In genomic region chr19:55172741-55173140, GRCh38 we compare ENCODE assay signal across 9 cellular contexts. TPM values are rescaled to one million over a fixed set of nuclear protein-coding genes. Genes with fewer than 3 reads are reported as not detected.
DNase-seq lines count a peak whose midpoint lies in the region; ATAC-seq and TF ChIP-seq lines count a peak whose summit lies in the region.
"Had no signal": no experiment of that assay in that cellular context is flagged by ENCODE, and none has a peak within 500 bp of the region (broad histone marks: within the 10 kb centered on the region; RNA-seq: fewer than 3 reads in every experiment).

No MANE protein-coding gene starts in this region.

- peak overlapping the region; percentile 67 for H3K18ac ChIP-seq in neuronal stem cell (ENCODE audit: low read length)

- H3K23ac ChIP-seq in neuronal stem cell (ENCODE audit: low read depth, low read length, poor library complexity), result peak overlapping the region; percentile 37

- H3K9me3 Mint-ChIP-seq in endothelial cell (ENCODE audit: unreplicated experiment), result no peaks in the 10 kb centered on the region

- peaks cover 5% of the 10 kb centered on the region for H3K36me3 Mint-ChIP-seq in endothelial cell (ENCODE audit: low read depth, unreplicated experiment)

- H2BK12ac ChIP-seq in neuronal stem cell (ENCODE audit: low read length), result no peak overlapping the region

- no peak overlapping the region for H4K8ac ChIP-seq in neuronal stem cell (ENCODE audit: low read depth, low read length)

- peak overlapping the region; percentile 9 for H3K27ac Mint-ChIP-seq in endothelial cell (ENCODE audit: unreplicated experiment)

- H2AK5ac ChIP-seq in neuronal stem cell (ENCODE audit: low read depth, low read length), result peak overlapping the region; percentile 65

- peak overlapping the region; percentile 87 for H2BK15ac ChIP-seq in neuronal stem cell (ENCODE audit: low read length)

- H3K9ac ChIP-seq in ES-I3 (ENCODE audit: low read depth, low read length) (peak overlapping the region; percentile 80; the same call in 1 of the 2 replicates), NT2/D1 (ENCODE audit: insufficient read length, low read depth) (peak overlapping the region; percentile 24), neuronal stem cell (ENCODE audit: low read depth, low read length, poor library complexity) (no peak overlapping the region)

- no peak for TF ChIP-seq CTCF in endothelial cell (IDR thresholded peaks at IDR 0.05; ENCODE audit: unreplicated experiment)

- no peak overlapping the region for H4K91ac ChIP-seq in neuronal stem cell (ENCODE audit: low read depth, low read length, poor library complexity)

- DNase-seq in NT2/D1 (ENCODE audit: low read depth, low spot score), result no peak
- DNase-seq in endothelial cell (ENCODE audit: low spot score), result no peak
- no peak for DNase-seq in neuronal stem cell (ENCODE audit: low spot score)
- no peak for DNase-seq in HEK293T (ENCODE audit: extremely low spot score)
- DNase-seq: hippocampal formation, NCI-H526 had no signal

- ATAC-seq in HG03039 (IDR thresholded peaks at IDR 0.05; ENCODE audit: unreplicated experiment) (no peak), GM19463 (IDR thresholded peaks at IDR 0.05; ENCODE audit: unreplicated experiment) (no peak)

- peak overlapping the region; percentile 69 for H2BK120ac ChIP-seq in neuronal stem cell (ENCODE audit: low read depth, low read length)

- peak overlapping the region; percentile 94 for H2AFZ ChIP-seq in neuronal stem cell (ENCODE audit: low read length)

- CTCF ChIA-PET in HEK293T (lab: Yijun Ruan, JAX), result no interaction called here

- peak overlapping the region; percentile 56 for H3K4me3 Mint-ChIP-seq in endothelial cell (ENCODE audit: unreplicated experiment)

- H3K14ac ChIP-seq in neuronal stem cell (ENCODE audit: low read length), result peak overlapping the region; percentile 67

- no peak overlapping the region for H3K4ac ChIP-seq in neuronal stem cell (ENCODE audit: low read length)

- POLR2A ChIA-PET in HEK293T (lab: Yijun Ruan, JAX), result interaction anchor here (0.8 kb wide), 1 partner anchor 12 kb away, joined by 3 read pairs; no protein-coding TSS in a partner anchor

- H3K36me3 ChIP-seq in ES-I3 (ENCODE audit: insufficient read depth, low read length) (no peaks in the 10 kb centered on the region), NT2/D1 (ENCODE audit: insufficient read depth, insufficient read length, low read length) (no peaks in the 10 kb centered on the region), neuronal stem cell (replicated peaks in 1 of 2; ENCODE audit: control insufficient read depth in 2 of 2, insufficient read depth in 2 of 2, low read length in 2 of 2) (no peaks in the 10 kb centered on the region)

- H3K4me3 ChIP-seq in NT2/D1 (ENCODE audit: insufficient read length, low read depth) (peak overlapping the region; percentile 62), neuronal stem cell (ENCODE audit: low read length in 2 of 2) (no peak overlapping the region)

- H3K4me2 ChIP-seq in neuronal stem cell (ENCODE audit: insufficient read depth, low read length, poor library complexity, severe bottlenecking), result peak overlapping the region; percentile 95

- H3K9me3 ChIP-seq in ES-I3 (ENCODE audit: control insufficient read depth, insufficient read depth, low read length) (no peaks in the 10 kb centered on the region), NT2/D1 (ENCODE audit: insufficient read depth, low read length) (no peaks in the 10 kb centered on the region), neuronal stem cell (replicated peaks in 1 of 2; ENCODE audit: control insufficient read depth in 2 of 2, insufficient read depth in 1 of 2, low read depth in 1 of 2, low read length in 2 of 2) (peaks cover 3 to 5% of the 10 kb centered on the region in 2 donors)

- H3K4me1 Mint-ChIP-seq in endothelial cell (ENCODE audit: unreplicated experiment), result peaks cover 7% of the 10 kb centered on the region

- peaks cover 28% of the 10 kb centered on the region for H3K27me3 Mint-ChIP-seq in endothelial cell (ENCODE audit: unreplicated experiment)

- WGBS in neuronal stem cell (ENCODE audit: extremely low coverage in 2 of 2, insufficient read length in 2 of 2, insufficient replicate concordance in 1 of 2), 2 donors, result no CpG with 5 or more reads among the region's 12 CpGs

- no peaks in the 10 kb centered on the region for H3K79me1 ChIP-seq in neuronal stem cell (ENCODE audit: low read depth, low read length)

- H2BK5ac ChIP-seq in neuronal stem cell (ENCODE audit: low read length), result peak overlapping the region; percentile 90

- H3K27me3 ChIP-seq in NT2/D1 (ENCODE audit: insufficient read depth, insufficient read length) (peaks cover 28% of the 10 kb centered on the region), neuronal stem cell (ENCODE audit: control insufficient read depth in 3 of 3, insufficient read depth in 3 of 3, low read depth in 1 of 3, low read length in 3 of 3) (peaks cover 4 to 56% (median 8%) of the 10 kb centered on the region in 3 experiments)

- peaks cover 6% of the 10 kb centered on the region for H3K4me1 ChIP-seq in ES-I3 (ENCODE audit: insufficient read depth, low read length)
- H3K4me1 ChIP-seq in NT2/D1 (ENCODE audit: insufficient read depth, insufficient read length), result peaks cover 12% of the 10 kb centered on the region
- peaks cover 6 to 7% of the 10 kb centered on the region in 2 donors for H3K4me1 ChIP-seq in neuronal stem cell (ENCODE audit: control insufficient read depth in 2 of 2, insufficient read depth in 1 of 2, low read depth in 1 of 2, low read length in 2 of 2)

- no peak overlapping the region for H3K27ac ChIP-seq in neuronal stem cell (replicated peaks; ENCODE audit: low read length)

TF ChIP-seq in HEK293T, 16 proteins besides CTCF, POLR2A, EP300 and RAD21:
- no peak for TF ChIP-seq CTBP1 (IDR thresholded peaks at IDR 0.05; ENCODE audit: borderline replicate concordance)
- TF ChIP-seq FOXA1 (IDR thresholded peaks at IDR 0.05), result no peak
- no peak for TF ChIP-seq HDGF (IDR thresholded peaks at IDR 0.05; ENCODE audit: borderline replicate concordance)
- no peak for TF ChIP-seq SP1 (IDR thresholded peaks at IDR 0.05)
- TF ChIP-seq TARDBP (IDR thresholded peaks at IDR 0.05), result no peak
- TF ChIP-seq L3MBTL2 (conservative IDR thresholded peaks at IDR 0.05), result no peak
- no peak for TF ChIP-seq FOXK2 (IDR thresholded peaks at IDR 0.05)
- no peak for TF ChIP-seq FOXM1 (IDR thresholded peaks at IDR 0.05; ENCODE audit: borderline replicate concordance)
- TF ChIP-seq SUZ12 (IDR thresholded peaks at IDR 0.05), result no peak
- no peak for TF ChIP-seq ZNF384 (IDR thresholded peaks at IDR 0.05)
- no peak for TF ChIP-seq PKNOX1 (IDR thresholded peaks at IDR 0.05)
- TF ChIP-seq LEF1 (IDR thresholded peaks at IDR 0.05; ENCODE audit: borderline replicate concordance), result no peak
- no peak for TF ChIP-seq ARNT (IDR thresholded peaks at IDR 0.05)

RNA-seq across cellular contexts. Expression of gene DNAAF3, which starts 6.3 kb away (rescaled TPM):
- 2.2 TPM for total RNA-seq in endothelial cell (ENCODE audit: unreplicated experiment)
- 6.3 TPM for polyA plus RNA-seq in neuronal stem cell (2013, experiment 1 of 2)
- polyA plus RNA-seq in neuronal stem cell (2013, experiment 2 of 2), result 6.0 TPM

RNA-seq across cellular contexts. Expression of gene SYT5, which starts 7.3 kb away (rescaled TPM):
- total RNA-seq in endothelial cell (ENCODE audit: unreplicated experiment), result 1.6 TPM
- 0.14 TPM for polyA plus RNA-seq in neuronal stem cell (2013, experiment 1 of 2)
- 0.26 TPM for polyA plus RNA-seq in neuronal stem cell (2013, experiment 2 of 2)

RNA-seq across cellular contexts. Expression of gene TNNI3, which starts 15.2 kb away (rescaled TPM):
- total RNA-seq in endothelial cell (ENCODE audit: unreplicated experiment), result not detected
- 38.0 TPM for polyA plus RNA-seq in neuronal stem cell (2013, experiment 1 of 2)
- polyA plus RNA-seq in neuronal stem cell (2013, experiment 2 of 2), result 36.6 TPM

RNA-seq across cellular contexts. Expression of gene TNNT1, which starts 23.7 kb away (rescaled TPM):
- total RNA-seq in endothelial cell (ENCODE audit: unreplicated experiment), result 2.8 TPM
- 81.1 TPM for polyA plus RNA-seq in neuronal stem cell (2013, experiment 1 of 2)
- polyA plus RNA-seq in neuronal stem cell (2013, experiment 2 of 2), result 76.8 TPM

RNA-seq across cellular contexts. Expression of gene PTPRH, which starts 36.6 kb away (rescaled TPM):
- not detected for total RNA-seq in endothelial cell (ENCODE audit: unreplicated experiment)
- 0.29 TPM for polyA plus RNA-seq in neuronal stem cell (2013, experiment 1 of 2)
- 0.17 TPM for polyA plus RNA-seq in neuronal stem cell (2013, experiment 2 of 2)
